8 cellular contexts compared by ENCODE assay signal in the genomic region with DNA sequence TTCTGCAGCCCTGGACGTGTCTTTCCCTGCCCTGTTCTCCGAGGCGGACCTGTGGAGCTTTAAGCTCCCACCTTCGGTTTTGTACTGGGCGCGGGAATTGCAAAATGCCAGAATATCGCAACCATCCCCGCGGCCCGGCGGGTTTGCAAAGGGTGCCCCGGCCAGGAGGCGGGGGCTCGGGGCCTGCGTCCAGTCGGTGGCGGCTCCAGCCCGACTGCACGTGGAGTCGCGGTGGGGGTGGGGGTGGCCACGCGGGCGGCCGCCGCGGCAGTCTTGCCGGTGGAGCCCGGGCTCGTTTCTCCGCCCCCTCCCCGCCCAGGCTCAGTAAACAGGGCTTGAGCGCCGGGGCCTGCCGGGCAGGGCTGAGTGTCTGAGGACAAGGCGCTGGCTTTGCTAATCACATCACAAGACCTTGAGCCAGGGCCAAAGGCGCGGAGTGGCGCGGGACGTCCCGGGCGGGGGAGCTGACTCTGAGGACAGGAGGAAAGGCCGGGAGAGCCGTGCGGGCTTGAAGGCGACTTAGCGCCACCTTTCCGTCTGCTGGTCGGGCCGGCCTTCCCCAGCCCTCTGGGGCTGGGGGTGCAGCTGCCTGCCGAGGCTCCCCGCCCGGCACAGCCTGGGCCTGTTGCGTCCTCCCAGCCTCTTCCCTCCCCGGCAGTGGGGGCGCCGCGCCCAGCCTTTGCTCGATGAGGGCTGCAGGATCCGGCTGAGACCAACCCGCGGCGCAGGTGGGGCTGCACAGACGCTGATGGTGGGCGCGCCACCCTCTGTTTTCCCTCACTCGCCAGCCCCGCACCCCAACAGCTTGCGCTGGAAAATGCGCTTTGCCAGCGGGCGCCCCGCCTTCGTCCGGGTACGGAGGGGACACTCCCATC. TPM values are rescaled to one million over a fixed set of nuclear protein-coding genes. Genes with fewer than 3 reads are reported as not detected.
DNase-seq lines count a peak whose midpoint lies in the region; TF ChIP-seq lines count a peak whose summit lies in the region.

No MANE protein-coding gene starts in this region.

- H3K4me3 ChIP-seq in WI38 (ENCODE audit: low read depth, low read length): peak overlapping the region; percentile 75
- peak overlapping the region; percentile 73 to 78 for H3K4me3 ChIP-seq in cardiac fibroblast (replicated peaks in 1 of 2; ENCODE audit: low read depth in 2 of 2, low read length in 2 of 2)
- H3K4me3 ChIP-seq in spleen: peak overlapping the region; percentile 64 to 99 (median 90)

- TF ChIP-seq CTCF in HFFc6 (IDR thresholded peaks at IDR 0.05) (peak; percentile 69; the same call in 1 of the 2 replicates), WI38 (IDR thresholded peaks at IDR 0.05; ENCODE audit: low read depth, low read length) (no peak), cardiac fibroblast (IDR thresholded peaks at IDR 0.05; ENCODE audit: low read depth, low read length) (peak; percentile 22), spleen (IDR thresholded peaks at IDR 0.05 in 8 of 11, conservative IDR thresholded peaks at IDR 0.05 in 3 of 11) (peak in 4 of 11 experiments; percentile 45 to 63 (median 54))

- H3K9ac ChIP-seq in ES-I3 (ENCODE audit: low read depth, low read length): peak overlapping the region; percentile 89

- DNase-seq in HFFc6: peak; percentile 74
- peak; percentile 33 for DNase-seq in NCI-H2029 treated with DMSO at 0.1 percent for 48 hours (lab: John Stamatoyannopoulos, UW)
- DNase-seq in cardiac fibroblast (ENCODE audit: low read depth in 2 of 2): peak; percentile 86 to 95
- DNase-seq in inferior parietal cortex (ENCODE audit: extremely low spot score): peak; percentile 86
- peak; percentile 97 for DNase-seq in spleen
- no peak for DNase-seq in OCI-M2 (lab: John Stamatoyannopoulos, UW; ENCODE audit: unreplicated experiment)

- intact Hi-C loops in spleen (cut with DNase I; ENCODE audit: low total_unique reads): loop anchor here (5.0 to 10.0 kb wide), 2 partner anchors 252 to 275 kb away; no protein-coding TSS in a partner anchor

- peak overlapping the region; percentile 87 for H3K4me3 Mint-ChIP-seq in HFFc6

- peaks cover 1% of the 10 kb centered on the region for H3K27me3 Mint-ChIP-seq in HFFc6 (ENCODE audit: insufficient read depth)

- no peaks in the 10 kb centered on the region for H3K9me3 Mint-ChIP-seq in HFFc6

- no peaks in the 10 kb centered on the region for H3K27me3 ChIP-seq in spleen (replicated peaks in 1 of 7)

- TF ChIP-seq POLR2A in spleen (IDR thresholded peaks at IDR 0.05): no peak

- peak overlapping the region; percentile 86 for H3K27ac Mint-ChIP-seq in HFFc6

- 0 to 1% (median 0%) methylated on average over 24 to 77 of the region's 77 CpGs for WGBS in spleen, 5 donors

- H3K4me1 ChIP-seq in ES-I3 (ENCODE audit: insufficient read depth, low read length) (peaks cover 27% of the 10 kb centered on the region), spleen (peaks cover 24 to 63% (median 56%) of the 10 kb centered on the region in 6 donors)

- H3K4me1 Mint-ChIP-seq in HFFc6 (ENCODE audit: low read depth): peaks cover 31% of the 10 kb centered on the region

- H3K27ac ChIP-seq in spleen: peak overlapping the region; percentile 93 to 100 (median 99)

- H3K36me3 ChIP-seq in ES-I3 (ENCODE audit: insufficient read depth, low read length) (peaks cover 7% of the 10 kb centered on the region), spleen (peaks cover 0 to 59% (median 32%) of the 10 kb centered on the region in 6 donors)

- H3K36me3 Mint-ChIP-seq in HFFc6 (ENCODE audit: low read depth): peaks cover 24% of the 10 kb centered on the region

- H3K9me3 ChIP-seq in ES-I3 (ENCODE audit: control insufficient read depth, insufficient read depth, low read length): no peaks in the 10 kb centered on the region
- no peaks in the 10 kb centered on the region for H3K9me3 ChIP-seq in spleen

RNA-seq across cellular contexts. Expression of gene ZFP36L2, which starts 0.8 kb away (rescaled TPM):
- total RNA-seq in HFFc6 (2021; fragmentation: NEBNext Ultra II Directional; extraction: Animal tissue kit (Norgen Biotek cat#: 25700)): 10 to 100 TPM; 66.6 to 94.5 (median 81.5) TPM
- total RNA-seq in spleen: 100 to 1,000 TPM; 118 to 223 (median 131) TPM
- polyA plus RNA-seq in spleen: 100 to 1,000 TPM in 1 of 3 donors, 10 to 100 TPM in 2; 72.4 to 115 (median 91.0) TPM
